Comparison of ENCODE assay signal across 8 cellular contexts in genomic region chr5:103258368-103258956, GRCh38. TPM values are rescaled to one million over a fixed set of nuclear protein-coding genes. Genes with fewer than 3 reads are reported as not detected.
DNase-seq lines count a peak whose midpoint lies in the region; ATAC-seq and TF ChIP-seq lines count a peak whose summit lies in the region.

A gene with protein sequence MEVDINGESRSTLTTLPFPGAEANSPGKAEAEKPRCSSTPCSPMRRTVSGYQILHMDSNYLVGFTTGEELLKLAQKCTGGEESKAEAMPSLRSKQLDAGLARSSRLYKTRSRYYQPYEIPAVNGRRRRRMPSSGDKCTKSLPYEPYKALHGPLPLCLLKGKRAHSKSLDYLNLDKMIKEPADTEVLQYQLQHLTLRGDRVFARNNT (plus strand): TSS chr5:103258763. CDS start chr5:103275920, 17,157 bp downstream.

- ATAC-seq in GM21737 (IDR thresholded peaks at IDR 0.05; ENCODE audit: unreplicated experiment) (peak; percentile 84), Panc1 (peak; percentile 97)
- peak; percentile 92 to 93 for ATAC-seq in activated T-cell treated with anti-CD3 and anti-CD28 coated beads, Interleukin-2, amount 50 U/mL, for 72 hours (replicated peaks in 1 of 2)

- WGBS in esophagus, 2 donors = 0 to 1% methylated on average over 18 to 45 of the region's 45 CpGs

- H3K4me1 ChIP-seq in Panc1 (ENCODE audit: control insufficient read depth, insufficient read depth, low read length) (peaks cover 25% of the 10 kb centered on the region), esophagus (ENCODE audit: control insufficient read depth in 2 of 2, insufficient read depth in 2 of 2, low read length in 1 of 2) (peaks cover 0 to 3% of the 10 kb centered on the region in 2 donors), mucosa of stomach (ENCODE audit: control insufficient read depth, insufficient read depth, low read length) (peaks cover 12% of the 10 kb centered on the region)

- no peaks in the 10 kb centered on the region for H3K36me3 Mint-ChIP-seq in activated T-cell treated with anti-CD3 and anti-CD28 coated beads, Interleukin-2, amount 50 U/mL, for 72 hours (ENCODE audit: insufficient read depth in 2 of 2)

- DNase-seq in DMS79 (lab: John Stamatoyannopoulos, UW) (peak; percentile 76), KG1 (lab: John Stamatoyannopoulos, UW) (peak; percentile 54), Panc1 (ENCODE audit: low read depth, low spot score) (peak; percentile 74)
- peak; percentile 90 to 95 for DNase-seq in activated T-cell treated with anti-CD3 and anti-CD28 coated beads, Interleukin-2, amount 50 U/mL, for 72 hours
- DNase-seq in stimulated activated CD8-positive, alpha-beta memory T cell treated with anti-CD3 and anti-CD28 coated beads, Interleukin-4, amount 100 ng/mL, for 48 hours = peak; percentile 92

- H3K27me3 ChIP-seq in Panc1 (ENCODE audit: control insufficient read depth, insufficient read depth, low read length) (no peaks in the 10 kb centered on the region), esophagus (ENCODE audit: control insufficient read depth in 1 of 2, insufficient read depth in 2 of 2, low read length in 2 of 2) (no peaks in the 10 kb centered on the region), mucosa of stomach (ENCODE audit: control insufficient read depth, insufficient read depth, low read length) (no peaks in the 10 kb centered on the region)

- 0 out of 2 replicates have a peak, but pooled peaks have one; percentile 11 for TF ChIP-seq CTCF in Panc1 (IDR thresholded peaks at IDR 0.05)

- H3K27ac Mint-ChIP-seq in activated T-cell treated with anti-CD3 and anti-CD28 coated beads, Interleukin-2, amount 50 U/mL, for 72 hours = peak within 1 kb of the TSS; percentile 60

- peak within 1 kb of the TSS; percentile 74 for H3K27ac ChIP-seq in Panc1 (ENCODE audit: low read length)
- peak within 1 kb of the TSS; percentile 88 to 97 for H3K27ac ChIP-seq in esophagus (ENCODE audit: low read depth in 2 of 2, low read length in 1 of 2)

- H3K9me3 ChIP-seq in Panc1 (ENCODE audit: control insufficient read depth, insufficient read depth, low read depth, low read length) (no peaks in the 10 kb centered on the region), esophagus (ENCODE audit: control insufficient read depth in 2 of 2, insufficient read depth in 1 of 2, low read depth in 1 of 2, low read length in 1 of 2) (no peaks in the 10 kb centered on the region), mucosa of stomach (ENCODE audit: control insufficient read depth, low read length) (no peaks in the 10 kb centered on the region)

- H3K4me3 ChIP-seq in Panc1 (ENCODE audit: low read depth in 2 of 2, low read length in 2 of 2) (peak within 1 kb of the TSS; percentile 72 to 84), esophagus (ENCODE audit: low read depth in 1 of 2, low read length in 2 of 2) (peak within 1 kb of the TSS; percentile 94 to 96), mucosa of stomach (ENCODE audit: low read length) (peak within 1 kb of the TSS; percentile 51)

- in situ Hi-C loops in Panc1 (cut with HindIII; ENCODE audit: low pct_unique_long_range_greater_than_20kb, low sequenced_read_pairs) = no loop called here

- H3K36me3 ChIP-seq in Panc1 (ENCODE audit: control insufficient read depth, insufficient read depth, low read length) = no peaks in the 10 kb centered on the region; the same call in 1 of the 2 replicates
- no peaks in the 10 kb centered on the region for H3K36me3 ChIP-seq in esophagus (ENCODE audit: control insufficient read depth in 2 of 2, insufficient read depth in 2 of 2, low read length in 1 of 2)
- H3K36me3 ChIP-seq in mucosa of stomach (ENCODE audit: control insufficient read depth, insufficient read depth, low read length) = no peaks in the 10 kb centered on the region

- CTCF ChIA-PET in Panc1 (lab: Charles Lee) = interaction anchor here (0.6 to 0.8 kb wide), 5 partner anchors 17 to 495 kb away, joined by 3 to 10 read pairs (median 7); no protein-coding TSS in a partner anchor

- no TSS peak for BruUV-seq in Panc1 (replicated peaks; lab: Mats Ljungman, UMichigan)

- H3K9ac ChIP-seq in mucosa of stomach (ENCODE audit: low read length) = peak within 1 kb of the TSS; percentile 65

- H3K4me3 Mint-ChIP-seq in activated T-cell treated with anti-CD3 and anti-CD28 coated beads, Interleukin-2, amount 50 U/mL, for 72 hours = peak within 1 kb of the TSS; percentile 80 to 87

- POLR2A ChIA-PET in Panc1 (lab: Charles Lee) = interaction anchor here (0.6 to 0.8 kb wide), 2 partner anchors 14 to 1067 kb away, joined by 3 to 4 read pairs; no protein-coding TSS in a partner anchor

- peaks cover 29% of the 10 kb centered on the region for H3K4me1 Mint-ChIP-seq in activated T-cell treated with anti-CD3 and anti-CD28 coated beads, Interleukin-2, amount 50 U/mL, for 72 hours (ENCODE audit: low read depth)

- intact Hi-C loops in Panc1 (cut with micrococcal nuclease; ENCODE audit: unreplicated experiment) = no loop called here

- H3K27me3 Mint-ChIP-seq in activated T-cell treated with anti-CD3 and anti-CD28 coated beads, Interleukin-2, amount 50 U/mL, for 72 hours (ENCODE audit: low read depth) = peaks cover 10% of the 10 kb centered on the region

- no peaks in the 10 kb centered on the region for H3K9me3 Mint-ChIP-seq in activated T-cell treated with anti-CD3 and anti-CD28 coated beads, Interleukin-2, amount 50 U/mL, for 72 hours

RNA-seq across cellular contexts. Expression of the gene that starts here (rescaled TPM):
- total RNA-seq in Panc1 (2021; ENCODE audit: unreplicated experiment) = 11.0 TPM
- polyA plus RNA-seq in Panc1 (2012; ENCODE audit: insufficient read length) = 6.8 TPM
- 1 to 10 TPM; 6.0 to 6.4 TPM for total RNA-seq in activated T-cell treated with anti-CD3 and anti-CD28 coated beads, Interleukin-2, amount 50 U/mL, for 72 hours
- polyA plus RNA-seq in esophagus = 1 to 10 TPM; 3.0 to 3.8 TPM

Comparison
In these comparisons a context has a peak if more than half of its experiments do, and no peak if none do; other contexts are left out.
1. Peak in every context shown above with its lines: DNase-seq, ATAC-seq, H3K4me3 ChIP-seq and H3K27ac ChIP-seq.